In genomic region chr15:30930422-30930821, GRCh38 we compare ENCODE assay signal across 29 cellular contexts.
"Had no signal": no experiment of that assay in that cellular context is flagged by ENCODE, and none has a peak within 500 bp of the region (broad histone marks: within the 10 kb centered on the region; RNA-seq: fewer than 3 reads in every experiment).

No MANE protein-coding gene starts in this region.

- H3K4me1 ChIP-seq: breast epithelium, esophagus muscularis mucosa, left ventricle myocardium inferior, transverse colon had no signal

- ATAC-seq: activated CD4-positive, CD25-positive, alpha-beta regulatory T cell treated with anti-CD3 and anti-CD28 coated beads, Interleukin-2, amount 50 U/mL, for 24 hours; foreskin keratinocyte; mucosa of descending colon; sciatic nerve had no signal

- H3K27me3 Mint-ChIP-seq: progenitor cell of endocrine pancreas had no signal

- H3K4me3 Mint-ChIP-seq: activated naive CD4-positive, alpha-beta T cell treated with anti-CD3 and anti-CD28 coated beads for 36 hours; activated T-helper 1 cell treated with anti-CD3 and anti-CD28 coated beads, Interleukin-12 subunit alpha, Interleukin-12 subunit beta, Interleukin-2, Interleukin-4 antibody, amounts not matched to agents 30 ng/mL and 10 ng/mL and 1 ng/mL, durations not matched to agents 14 hours and 24 hours and 36 hours; nephron; T-helper 1 cell treated with Interleukin-12 subunit alpha and Interleukin-12 subunit beta and Interleukin-4 antibody, amounts not matched to agents 30 μg/mL and 1 μg/mL, for 36 hours had no signal

- H3K36me3 ChIP-seq: breast epithelium, ovary had no signal

- H3K4me3 ChIP-seq: breast epithelium, esophagus muscularis mucosa, left ventricle myocardium inferior, lung, mucosa of descending colon, ovary, skin epidermis, testis, transverse colon had no signal

- H3K9me3 ChIP-seq: breast epithelium, esophagus muscularis mucosa, left ventricle myocardium inferior, mucosa of descending colon, neutrophil, ovary, testis, transverse colon had no signal

- H3K27ac Mint-ChIP-seq: activated naive CD4-positive, alpha-beta T cell treated with anti-CD3 and anti-CD28 coated beads for 36 hours; activated T-helper 1 cell treated with anti-CD3 and anti-CD28 coated beads, Interleukin-12 subunit alpha, Interleukin-12 subunit beta, Interleukin-2, Interleukin-4 antibody, amounts not matched to agents 30 ng/mL and 10 ng/mL and 1 ng/mL, durations not matched to agents 14 hours and 24 hours and 36 hours; nephron; progenitor cell of endocrine pancreas; T-helper 1 cell treated with Interleukin-12 subunit alpha and Interleukin-12 subunit beta and Interleukin-4 antibody, amounts not matched to agents 30 μg/mL and 1 μg/mL, for 36 hours had no signal

- H3K27me3 ChIP-seq: breast epithelium, esophagus muscularis mucosa, foreskin keratinocyte, neutrophil, ovary, testis, transverse colon had no signal

- H3K27ac ChIP-seq: breast epithelium, esophagus muscularis mucosa, foreskin keratinocyte, left ventricle myocardium inferior, neutrophil, ovary, skin epidermis, testis, transverse colon, VCaP had no signal

- DNase-seq: activated CD4-positive, alpha-beta T cell treated with anti-CD3 and anti-CD28 coated beads for 48 hours; activated CD4-positive, alpha-beta T cell treated with anti-CD3 and anti-CD28 coated beads, Interleukin-2, amount 50 U/mL, for 48 hours; activated CD8-positive, alpha-beta memory T cell treated with anti-CD3 and anti-CD28 coated beads, Interleukin-2, amount 50 U/mL, for 4 hours; activated effector memory CD4-positive, alpha-beta T cell treated with anti-CD3 and anti-CD28 coated beads, Interleukin-2, amount 50 U/mL, for 16 hours; activated naive CD4-positive, alpha-beta T cell treated with anti-CD3 and anti-CD28 coated beads for 36 hours; activated T-cell treated with anti-CD3 and anti-CD28 coated beads, Interleukin-2, amount 50 U/mL, for 1 hour; central memory CD4-positive, alpha-beta T cell; foreskin keratinocyte; islet precursor cell; left ventricle myocardium inferior; mucosa of descending colon; ovary; stimulated activated CD4-positive, alpha-beta T cell treated with anti-CD3 and anti-CD28 coated beads, Interleukin-12 subunit alpha, Interleukin-12 subunit beta, amount 100 ng/mL, for 4 hours; stimulated activated CD4-positive, alpha-beta T cell treated with anti-CD3 and anti-CD28 coated beads, Interleukin-4, amount 100 ng/mL, for 1 hour; T-helper 9 cell; testis; transverse colon had no signal

- H3K9me3 Mint-ChIP-seq: activated naive CD4-positive, alpha-beta T cell treated with anti-CD3 and anti-CD28 coated beads for 36 hours; activated T-helper 1 cell treated with anti-CD3 and anti-CD28 coated beads, Interleukin-12 subunit alpha, Interleukin-12 subunit beta, Interleukin-2, Interleukin-4 antibody, amounts not matched to agents 30 ng/mL and 10 ng/mL and 1 ng/mL, durations not matched to agents 14 hours and 24 hours and 36 hours; nephron; T-helper 1 cell treated with Interleukin-12 subunit alpha and Interleukin-12 subunit beta and Interleukin-4 antibody, amounts not matched to agents 30 μg/mL and 1 μg/mL, for 36 hours had no signal
